1 cellular context compared by ENCODE assay signal in the genomic region with DNA sequence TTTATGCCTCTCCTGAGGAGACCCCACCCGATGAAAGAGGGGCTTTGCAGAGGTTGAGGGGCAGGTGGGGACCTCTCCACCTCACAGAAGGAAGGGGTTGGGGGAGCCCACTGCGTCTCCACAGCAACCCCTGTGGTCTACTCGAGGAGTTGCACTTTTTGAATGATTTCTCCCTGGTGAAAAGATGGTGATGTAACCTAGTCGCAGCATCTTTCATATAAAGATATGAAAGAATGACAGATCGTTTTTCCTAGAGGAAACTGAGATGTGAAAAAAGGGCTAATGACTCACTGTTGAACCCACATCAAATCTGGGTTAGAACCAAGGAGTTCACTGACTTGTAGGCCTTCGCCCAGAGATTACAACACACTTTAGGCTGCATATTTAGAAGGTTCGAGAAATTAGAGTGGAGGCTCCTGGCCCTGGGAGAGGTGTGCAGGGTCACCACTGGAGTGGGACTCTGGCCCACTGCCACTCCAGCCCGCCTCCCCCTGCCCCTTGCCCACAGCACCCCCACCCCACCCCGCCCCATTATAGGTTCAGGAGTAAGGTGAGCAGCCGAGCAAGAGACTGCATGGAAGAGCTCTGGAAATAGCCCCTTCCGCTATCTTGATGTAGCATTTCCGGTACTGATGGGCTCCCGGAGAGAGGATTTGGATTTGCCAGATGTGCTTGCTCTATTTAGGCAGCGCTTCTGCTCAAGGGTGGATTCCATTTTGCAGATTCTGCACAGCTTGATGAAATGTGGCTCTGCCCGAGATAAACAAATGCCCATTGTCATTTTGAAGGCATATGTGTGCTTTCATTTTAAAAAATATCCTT.
TF ChIP-seq lines count a peak whose summit lies in the region.

No MANE protein-coding gene starts in this region.

TF ChIP-seq in HepG2, 621 proteins besides CTCF, POLR2A, EP300 and RAD21 (continued from another document):
- TF ChIP-seq, protein P1, sequence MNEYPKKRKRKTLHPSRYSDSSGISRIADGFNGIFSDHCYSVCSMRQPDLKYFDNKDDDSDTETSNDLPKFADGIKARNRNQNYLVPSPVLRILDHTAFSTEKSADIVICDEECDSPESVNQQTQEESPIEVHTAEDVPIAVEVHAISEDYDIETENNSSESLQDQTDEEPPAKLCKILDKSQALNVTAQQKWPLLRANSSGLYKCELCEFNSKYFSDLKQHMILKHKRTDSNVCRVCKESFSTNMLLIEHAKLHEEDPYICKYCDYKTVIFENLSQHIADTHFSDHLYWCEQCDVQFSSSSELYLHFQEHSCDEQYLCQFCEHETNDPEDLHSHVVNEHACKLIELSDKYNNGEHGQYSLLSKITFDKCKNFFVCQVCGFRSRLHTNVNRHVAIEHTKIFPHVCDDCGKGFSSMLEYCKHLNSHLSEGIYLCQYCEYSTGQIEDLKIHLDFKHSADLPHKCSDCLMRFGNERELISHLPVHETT (CRISPR knock-in tag; conservative IDR thresholded peaks at IDR 0.05), result no peak
- TF ChIP-seq TMF1 (CRISPR knock-in tag; IDR thresholded peaks at IDR 0.05; ENCODE audit: low read depth) (no peak), ZFP36L2 (CRISPR knock-in tag; IDR thresholded peaks at IDR 0.05) (no peak), PTBP1 (IDR thresholded peaks at IDR 0.05; ENCODE audit: low read depth, low read length, poor library complexity, severe bottlenecking) (no peak), GRHL1 (CRISPR knock-in tag; conservative IDR thresholded peaks at IDR 0.05) (no peak), ZBTB1 (CRISPR knock-in tag; IDR thresholded peaks at IDR 0.05; ENCODE audit: borderline replicate concordance) (no peak), HDAC6 (IDR thresholded peaks at IDR 0.05; ENCODE audit: low read depth, low read length) (no peak), ZNF891 (CRISPR knock-in tag; IDR thresholded peaks at IDR 0.05) (no peak), ZNF720 (CRISPR knock-in tag; IDR thresholded peaks at IDR 0.05) (no peak), NFYC (CRISPR knock-in tag; IDR thresholded peaks at IDR 0.05) (no peak), ONECUT2 (CRISPR knock-in tag; IDR thresholded peaks at IDR 0.05) (no peak)
TF ChIP-seq in HepG2: peak in this region for 0.
